In genomic region chr17:69460963-69461922, GRCh38 we compare ENCODE assay signal across 18 cellular contexts. TPM values are rescaled to one million over a fixed set of nuclear protein-coding genes. Genes with fewer than 3 reads are reported as not detected.
A peak's percentile ranks its signal among the peaks of the same experiment; 100 is the strongest.
DNase-seq lines count a peak whose midpoint lies in the region; ATAC-seq and TF ChIP-seq lines count a peak whose summit lies in the region.
"Had no signal": no experiment of that assay in that cellular context is flagged by ENCODE, and none has a peak within 500 bp of the region (broad histone marks: within the 10 kb centered on the region; RNA-seq: fewer than 3 reads in every experiment).

No MANE protein-coding gene starts in this region.

- no peak overlapping the region for H3K9ac ChIP-seq in endodermal cell (ENCODE audit: extremely low read depth, low read length, poor library complexity, severe bottlenecking)

- H3K27me3 Mint-ChIP-seq in WTC11 (ENCODE audit: low read depth): no peaks in the 10 kb centered on the region
- no peaks in the 10 kb centered on the region for H3K27me3 Mint-ChIP-seq in endodermal cell (ENCODE audit: insufficient read depth)
- H3K27me3 Mint-ChIP-seq in nephron progenitor cell (ENCODE audit: low read depth, poor library complexity): no peaks in the 10 kb centered on the region
- H3K27me3 Mint-ChIP-seq: central memory CD8-positive, alpha-beta T cell had no signal

- H3K9me3 Mint-ChIP-seq in WTC11 (no peaks in the 10 kb centered on the region; the same call in 1 of the 2 replicates), endodermal cell (no peaks in the 10 kb centered on the region), nephron progenitor cell (no peaks in the 10 kb centered on the region)
- H3K9me3 Mint-ChIP-seq: activated naive CD4-positive, alpha-beta T cell treated with anti-CD3 and anti-CD28 coated beads for 36 hours; central memory CD8-positive, alpha-beta T cell had no signal

- peaks cover 6% of the 10 kb centered on the region for H3K4me1 ChIP-seq in endodermal cell (ENCODE audit: control insufficient read depth, insufficient read depth, low read length)
- H3K4me1 ChIP-seq: left lung, right lobe of liver had no signal

- H3K4me3 ChIP-seq in endodermal cell (ENCODE audit: low read length): no peak overlapping the region
- H3K4me3 ChIP-seq: left lung, right lobe of liver had no signal

- 54 to 71% methylated on average over 4 to 12 of the region's 12 CpGs for WGBS in endodermal cell (ENCODE audit: insufficient coverage in 1 of 2, insufficient read length in 1 of 2), 2 experiments

- no peak overlapping the region for H3K27ac ChIP-seq in endodermal cell (ENCODE audit: low read depth, low read length)
- H3K27ac ChIP-seq in temporal lobe (ENCODE audit: low read depth, low read length): peak overlapping the region; percentile 45
- H3K27ac ChIP-seq: left lung, right lobe of liver had no signal

- DNase-seq in WTC11 (ENCODE audit: low spot score): no peak
- peak; percentile 62 for DNase-seq in endodermal cell
- no peak for DNase-seq in nephron progenitor cell
- no peak for DNase-seq in GM03348 (ENCODE audit: low spot score)
- no peak for DNase-seq in middle frontal gyrus (ENCODE audit: extremely low spot score, low spot score)
- DNase-seq: activated CD8-positive, alpha-beta T cell treated with anti-CD3 and anti-CD28 coated beads, Interleukin-2, amount 10 ng/mL, durations not matched to agents 7 days and 5 days; activated naive CD4-positive, alpha-beta T cell treated with anti-CD3 and anti-CD28 coated beads for 36 hours; activated T-cell treated with anti-CD3 and anti-CD28 coated beads, Interleukin-2, amount 50 U/mL, for 1 hour; IMR-90; left lung; NCI-H524 treated with DMSO at 0.1 percent for 48 hours; right lobe of liver; stimulated activated naive CD4-positive, alpha-beta T cell had no signal

- H3K36me3 Mint-ChIP-seq in WTC11 (peaks cover 4% of the 10 kb centered on the region; the same call in 1 of the 2 replicates), endodermal cell (ENCODE audit: low read depth) (peaks cover under 1% of the 10 kb centered on the region), nephron progenitor cell (ENCODE audit: low read depth) (peaks cover 18% of the 10 kb centered on the region)

- H3K27ac Mint-ChIP-seq in WTC11: peak overlapping the region; percentile 75; the same call in 1 of the 2 replicates
- no peak overlapping the region for H3K27ac Mint-ChIP-seq in endodermal cell
- H3K27ac Mint-ChIP-seq in nephron progenitor cell: peak overlapping the region; percentile 71
- H3K27ac Mint-ChIP-seq: activated CD8-positive, alpha-beta T cell treated with anti-CD3 and anti-CD28 coated beads, Interleukin-2, amount 10 ng/mL, durations not matched to agents 7 days and 5 days; activated naive CD4-positive, alpha-beta T cell treated with anti-CD3 and anti-CD28 coated beads for 36 hours had no signal

- H3K4me3 Mint-ChIP-seq in WTC11 (no peak overlapping the region), endodermal cell (no peak overlapping the region), nephron progenitor cell (peak overlapping the region; percentile 2)
- H3K4me3 Mint-ChIP-seq: activated CD8-positive, alpha-beta T cell treated with anti-CD3 and anti-CD28 coated beads, Interleukin-2, amount 10 ng/mL, durations not matched to agents 7 days and 5 days; activated naive CD4-positive, alpha-beta T cell treated with anti-CD3 and anti-CD28 coated beads for 36 hours; central memory CD8-positive, alpha-beta T cell had no signal

- H3K27me3 ChIP-seq in endodermal cell (ENCODE audit: control insufficient read depth, insufficient read depth, low read length, poor library complexity, severe bottlenecking): no peaks in the 10 kb centered on the region
- H3K27me3 ChIP-seq: left lung, right lobe of liver, tibial nerve had no signal

- POLR2A ChIA-PET in WTC11 (lab: Charles Lee): interaction anchor here (1.3 kb wide), 1 partner anchor 10 kb away, joined by 3 read pairs; no protein-coding TSS in a partner anchor

- H3K4me1 Mint-ChIP-seq in WTC11 (peaks cover 69% of the 10 kb centered on the region), endodermal cell (peaks cover 41% of the 10 kb centered on the region), nephron progenitor cell (peaks cover 50% of the 10 kb centered on the region)

- H3K9me3 ChIP-seq in endodermal cell (ENCODE audit: control insufficient read depth, low read length): no peaks in the 10 kb centered on the region
- H3K9me3 ChIP-seq: left lung, right lobe of liver, tibial nerve had no signal

- no peak for TF ChIP-seq CTCF in WTC11 (IDR thresholded peaks at IDR 0.05)
- TF ChIP-seq CTCF in endodermal cell (conservative IDR thresholded peaks at IDR 0.05): no peak
- TF ChIP-seq CTCF in nephron progenitor cell (IDR thresholded peaks at IDR 0.05): no peak

- ATAC-seq in WTC11 (peak; percentile 35), HG02571 (IDR thresholded peaks at IDR 0.05; ENCODE audit: unreplicated experiment) (no peak)
- ATAC-seq: activated CD4-positive, CD25-positive, alpha-beta regulatory T cell treated with anti-CD3 and anti-CD28 coated beads, Interleukin-2, amount 50 U/mL, for 24 hours; activated CD8-positive, alpha-beta T cell treated with anti-CD3 and anti-CD28 coated beads, Interleukin-2, amount 10 ng/mL, durations not matched to agents 7 days and 5 days; left lung; right lobe of liver had no signal

- CTCF ChIA-PET in WTC11 (lab: Charles Lee): interaction anchor here (0.8 to 3.0 kb wide), 6 partner anchors 9 to 66 kb away, joined by 3 to 10 read pairs (median 5); no protein-coding TSS in a partner anchor

- H3K36me3 ChIP-seq in endodermal cell (ENCODE audit: control insufficient read depth, insufficient read depth, low read length): no peaks in the 10 kb centered on the region
- H3K36me3 ChIP-seq: left lung, right lobe of liver, tibial nerve had no signal

TF ChIP-seq in WTC11, 78 proteins besides CTCF, POLR2A, EP300 and RAD21:
- no peak for TF ChIP-seq NFYB (CRISPR knock-in tag; conservative IDR thresholded peaks at IDR 0.05; ENCODE audit: low read depth)
- no peak for TF ChIP-seq ATF1 (CRISPR knock-in tag; IDR thresholded peaks at IDR 0.05)
- no peak for TF ChIP-seq RELA (CRISPR knock-in tag; IDR thresholded peaks at IDR 0.05; ENCODE audit: borderline replicate concordance)
- TF ChIP-seq GTF2I (CRISPR knock-in tag; conservative IDR thresholded peaks at IDR 0.05): no peak
- peak; percentile 88 for TF ChIP-seq ZNF423 (CRISPR knock-in tag; IDR thresholded peaks at IDR 0.05)
- TF ChIP-seq IRF2 (CRISPR knock-in tag; IDR thresholded peaks at IDR 0.05; ENCODE audit: borderline replicate concordance, low read depth): no peak
- TF ChIP-seq JAZF1 (CRISPR knock-in tag; IDR thresholded peaks at IDR 0.05): no peak
- TF ChIP-seq, protein P1, sequence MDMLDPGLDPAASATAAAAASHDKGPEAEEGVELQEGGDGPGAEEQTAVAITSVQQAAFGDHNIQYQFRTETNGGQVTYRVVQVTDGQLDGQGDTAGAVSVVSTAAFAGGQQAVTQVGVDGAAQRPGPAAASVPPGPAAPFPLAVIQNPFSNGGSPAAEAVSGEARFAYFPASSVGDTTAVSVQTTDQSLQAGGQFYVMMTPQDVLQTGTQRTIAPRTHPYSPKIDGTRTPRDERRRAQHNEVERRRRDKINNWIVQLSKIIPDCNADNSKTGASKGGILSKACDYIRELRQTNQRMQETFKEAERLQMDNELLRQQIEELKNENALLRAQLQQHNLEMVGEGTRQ (CRISPR knock-in tag; IDR thresholded peaks at IDR 0.05): 0 out of 2 replicates have a peak, but pooled peaks have one; percentile 25

RNA-seq across cellular contexts. Expression of gene MAP2K6, which starts 46.7 kb away (rescaled TPM):
- total RNA-seq in WTC11 (2021) (43.0 to 50.5 TPM (median 49.5 TPM) in 3 replicates), endodermal cell (10 to 100 TPM; 42.2 to 55.3 TPM), temporal lobe (26.3 TPM)
- 24.1 TPM for polyA plus RNA-seq in endodermal cell (2013, experiment 1 of 2)
- polyA plus RNA-seq in endodermal cell (2013, experiment 2 of 2): 19.3 TPM
